In the genomic region with DNA sequence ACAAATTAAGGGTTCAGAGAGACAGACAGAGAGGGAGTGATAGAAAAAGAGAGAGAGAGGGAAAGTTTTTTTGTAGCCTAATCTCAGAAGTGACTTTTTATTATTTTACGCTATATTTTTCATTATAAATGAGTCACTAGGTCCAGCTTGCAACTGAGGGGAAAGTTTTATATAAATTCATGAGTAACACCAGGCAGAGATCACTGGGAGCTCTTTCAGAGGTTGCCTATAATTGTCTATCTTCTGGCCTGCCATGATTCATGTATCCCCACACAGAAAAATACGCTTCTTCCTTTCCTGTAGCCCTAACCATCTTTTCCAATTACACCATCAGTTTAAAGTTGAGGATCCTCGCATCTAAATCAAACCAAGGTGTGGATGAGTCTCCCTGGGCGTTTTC, we compare ENCODE assay signal across 29 cellular contexts.
DNase-seq lines count a peak whose midpoint lies in the region; ATAC-seq and TF ChIP-seq lines count a peak whose summit lies in the region.
"Had no signal": no experiment of that assay in that cellular context is flagged by ENCODE, and none has a peak within 500 bp of the region (broad histone marks: within the 10 kb centered on the region; RNA-seq: fewer than 3 reads in every experiment).

No MANE protein-coding gene starts in this region.

- H3K27me3 ChIP-seq in fibroblast of lung (ENCODE audit: control insufficient read depth, insufficient read depth, low read length) (no peaks in the 10 kb centered on the region), neuronal stem cell (ENCODE audit: control insufficient read depth in 3 of 3, insufficient read depth in 3 of 3, low read depth in 1 of 3, low read length in 3 of 3) (no peaks in the 10 kb centered on the region)
- H3K27me3 ChIP-seq: BE2C, SJSA1 had no signal

- H3K9me3 Mint-ChIP-seq in activated naive CD4-positive, alpha-beta T cell treated with anti-CD3 and anti-CD28 coated beads, Interleukin-2, amount 50 U/mL, for 72 hours = peaks cover 8 to 11% of the 10 kb centered on the region in 2 donors

- H4K91ac ChIP-seq in neuronal stem cell (ENCODE audit: low read depth, low read length, poor library complexity) = no peak overlapping the region

- H3K4me2 ChIP-seq in fibroblast of lung (ENCODE audit: extremely low read depth, insufficient read depth, low read length) (no peak overlapping the region), neuronal stem cell (ENCODE audit: insufficient read depth, low read length, poor library complexity, severe bottlenecking) (no peak overlapping the region)
- H3K4me2 ChIP-seq: A549 had no signal

- no peaks in the 10 kb centered on the region for H3K36me3 ChIP-seq in fibroblast of lung (ENCODE audit: control insufficient read depth, insufficient read depth, low read length)
- H3K36me3 ChIP-seq in neuronal stem cell (replicated peaks in 1 of 2; ENCODE audit: control insufficient read depth in 2 of 2, insufficient read depth in 2 of 2, low read length in 2 of 2) = no peaks in the 10 kb centered on the region
- H3K36me3 ChIP-seq: BE2C, HAP-1, SJSA1 had no signal

- no peak for TF ChIP-seq CTCF in fibroblast of lung (conservative IDR thresholded peaks at IDR 0.05 in 1 of 2, IDR thresholded peaks at IDR 0.05 in 1 of 2; ENCODE audit: low read depth in 1 of 2, low read length in 2 of 2)

- no peak overlapping the region for H3K23ac ChIP-seq in neuronal stem cell (ENCODE audit: low read depth, low read length, poor library complexity)

- H2AFZ ChIP-seq in fibroblast of lung (ENCODE audit: low read length) (no peak overlapping the region), neuronal stem cell (ENCODE audit: low read length) (peak overlapping the region; percentile 8)

- no peak overlapping the region for H3K27ac ChIP-seq in fibroblast of lung (ENCODE audit: insufficient read depth, low read length)
- no peak overlapping the region for H3K27ac ChIP-seq in neuronal stem cell (replicated peaks; ENCODE audit: low read length)
- H3K27ac ChIP-seq: A549, HL-60, SJSA1 had no signal

- H4K8ac ChIP-seq in neuronal stem cell (ENCODE audit: low read depth, low read length) = no peak overlapping the region

- H3K9me3 ChIP-seq in fibroblast of lung (ENCODE audit: control insufficient read depth, insufficient read depth, low read depth, low read length) = no peaks in the 10 kb centered on the region
- no peaks in the 10 kb centered on the region for H3K9me3 ChIP-seq in neuronal stem cell (replicated peaks in 1 of 2; ENCODE audit: control insufficient read depth in 2 of 2, insufficient read depth in 1 of 2, low read depth in 1 of 2, low read length in 2 of 2)
- H3K9me3 ChIP-seq: A549, BE2C, HAP-1 had no signal

- H3K9ac ChIP-seq in fibroblast of lung (ENCODE audit: insufficient read depth, low read length) (no peak overlapping the region), neuronal stem cell (ENCODE audit: low read depth, low read length, poor library complexity) (no peak overlapping the region)

- no peak overlapping the region for H3K4ac ChIP-seq in neuronal stem cell (ENCODE audit: low read length)

- H3K4me3 ChIP-seq in fibroblast of lung (replicated peaks in 1 of 4; ENCODE audit: control extremely low read depth in 1 of 4, insufficient read depth in 1 of 4, low read depth in 3 of 4, low read length in 4 of 4) = no peak overlapping the region
- no peak overlapping the region for H3K4me3 ChIP-seq in neuronal stem cell (ENCODE audit: low read length in 2 of 2)
- H3K4me3 ChIP-seq: A549, HAP-1, SJSA1 had no signal

- no peak for ATAC-seq in activated naive CD4-positive, alpha-beta T cell treated with anti-CD3 and anti-CD28 coated beads, Interleukin-2, amount 50 U/mL, for 72 hours
- no peak for ATAC-seq in GM18498 (IDR thresholded peaks at IDR 0.05; ENCODE audit: unreplicated experiment)
- ATAC-seq: A549, T-cell had no signal

- H2BK5ac ChIP-seq in neuronal stem cell (ENCODE audit: low read length) = no peak overlapping the region

- DNase-seq in EL = peak; percentile 1
- peak; percentile 5 for DNase-seq in LHCN-M2 (ENCODE audit: low read depth)
- peak; percentile 2 to 9 for DNase-seq in fibroblast of lung (ENCODE audit: low read depth in 2 of 2)
- DNase-seq in neuronal stem cell (ENCODE audit: low spot score) = no peak
- no peak for DNase-seq in NCI-H2227 (lab: John Stamatoyannopoulos, UW; ENCODE audit: unreplicated experiment)
- DNase-seq in activated naive CD4-positive, alpha-beta T cell treated with anti-CD3 and anti-CD28 coated beads, Interleukin-2, amount 50 U/mL, for 72 hours (ENCODE audit: low spot score in 2 of 2) = no peak
- no peak for DNase-seq in NCI-H524 treated with DMSO at 0.1 percent for 48 hours (lab: John Stamatoyannopoulos, UW)
- DNase-seq: BE2C; CD8-positive, alpha-beta memory T cell; DMS 273 treated with DMSO at 0.1 percent for 48 hours; DMS79 treated with DMSO at 0.1 percent for 48 hours; GOT3; Karpas-422; MV-4-11; NCI-H1105; NCI-H146; NCI-H1930; NCI-H2107; NCI-H446; NCI-H82; NK-92 treated with Interleukin-12 subunit alpha and Interleukin-12 subunit beta, amount 100 ng/mL, for 24 hours; RPMI8226; T-cell had no signal

- H2BK120ac ChIP-seq in neuronal stem cell (ENCODE audit: low read depth, low read length) = no peak overlapping the region

- H2BK15ac ChIP-seq in neuronal stem cell (ENCODE audit: low read length) = no peak overlapping the region

- no peak overlapping the region for H2BK12ac ChIP-seq in neuronal stem cell (ENCODE audit: low read length)

- no peak overlapping the region for H3K14ac ChIP-seq in neuronal stem cell (ENCODE audit: low read length)

- no peak overlapping the region for H2AK5ac ChIP-seq in neuronal stem cell (ENCODE audit: low read depth, low read length)

- WGBS in neuronal stem cell (ENCODE audit: extremely low coverage in 2 of 2, insufficient read length in 2 of 2, insufficient replicate concordance in 1 of 2), 2 donors = no CpG with 5 or more reads among the region's 4 CpGs

- peaks cover 4 to 5% of the 10 kb centered on the region in 2 donors for H3K36me3 Mint-ChIP-seq in activated naive CD4-positive, alpha-beta T cell treated with anti-CD3 and anti-CD28 coated beads, Interleukin-2, amount 50 U/mL, for 72 hours
- H3K36me3 Mint-ChIP-seq: CD14-positive monocyte; CD8-positive, alpha-beta memory T cell; T-cell had no signal

- H3K27ac Mint-ChIP-seq in activated naive CD4-positive, alpha-beta T cell treated with anti-CD3 and anti-CD28 coated beads, Interleukin-2, amount 50 U/mL, for 72 hours = no peak overlapping the region
- H3K27ac Mint-ChIP-seq: CD14-positive monocyte; CD8-positive, alpha-beta memory T cell; T-cell had no signal

- H4K20me1 ChIP-seq in fibroblast of lung (ENCODE audit: control insufficient read depth, extremely low read depth, insufficient read depth, low read length) = no peaks in the 10 kb centered on the region

- no peaks in the 10 kb centered on the region for H3K79me2 ChIP-seq in fibroblast of lung (ENCODE audit: control insufficient read depth, insufficient read depth, low read length)

- H3K4me1 ChIP-seq in fibroblast of lung (ENCODE audit: control insufficient read depth, extremely low read depth, insufficient read depth, low read length) (no peaks in the 10 kb centered on the region), neuronal stem cell (ENCODE audit: control insufficient read depth in 2 of 2, insufficient read depth in 1 of 2, low read depth in 1 of 2, low read length in 2 of 2) (no peaks in the 10 kb centered on the region)
- H3K4me1 ChIP-seq: A549, BE2C, HAP-1, SJSA1 had no signal

- no peaks in the 10 kb centered on the region for H3K79me1 ChIP-seq in neuronal stem cell (ENCODE audit: low read depth, low read length)

- no peak overlapping the region for H3K18ac ChIP-seq in neuronal stem cell (ENCODE audit: low read length)

Comparison
In these comparisons a context has a peak if more than half of its experiments do, and no peak if none do; other contexts are left out.
1. DNase-seq: peak in EL (single experiment), LHCN-M2 (single experiment) and fibroblast of lung (2 of 2); none in neuronal stem cell (single experiment), NCI-H2227 (single experiment), activated naive CD4-positive, alpha-beta T cell treated with anti-CD3 and anti-CD28 coated beads, Interleukin-2, amount 50 U/mL, for 72 hours (0 of 2) and NCI-H524 treated with DMSO at 0.1 percent for 48 hours (single experiment).